In the genomic region with DNA sequence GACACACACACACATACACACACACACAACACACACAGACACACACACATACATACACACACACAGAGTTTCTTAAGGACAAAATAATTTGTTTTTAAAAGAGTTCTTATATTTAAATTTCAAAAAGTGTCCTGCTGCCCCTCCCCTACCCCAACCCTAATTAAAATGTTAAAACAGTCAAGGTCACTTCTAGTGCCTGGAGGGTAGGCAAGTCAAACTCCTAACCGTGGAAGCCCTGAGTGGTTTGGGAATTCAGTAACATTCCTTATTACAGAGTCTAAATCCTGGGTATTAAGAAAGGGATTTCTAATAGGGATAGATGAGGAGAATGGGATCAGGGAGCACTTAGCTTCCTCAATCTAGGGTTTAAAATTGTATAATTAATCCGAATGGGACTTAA, we compare ENCODE assay signal across 20 cellular contexts.
DNase-seq lines count a peak whose midpoint lies in the region; ATAC-seq and TF ChIP-seq lines count a peak whose summit lies in the region.
"Had no signal": no experiment of that assay in that cellular context is flagged by ENCODE, and none has a peak within 500 bp of the region (broad histone marks: within the 10 kb centered on the region; RNA-seq: fewer than 3 reads in every experiment).

No MANE protein-coding gene starts in this region.

- H3K27ac ChIP-seq in GM23338 (ENCODE audit: low read depth) (no peak overlapping the region), osteoblast (ENCODE audit: low read depth, low read length) (no peak overlapping the region)
- H3K27ac ChIP-seq: 22Rv1; A549; BLaER1 treated with 17β-estradiol and CSF1 and Interleukin-3, amounts not matched to agents 10 nM and 100 nM; C4-2B had no signal

- no peaks in the 10 kb centered on the region for H3K36me3 Mint-ChIP-seq in GM23338 (ENCODE audit: low read depth)
- H3K36me3 Mint-ChIP-seq in WTC11, result no peaks in the 10 kb centered on the region
- H3K36me3 Mint-ChIP-seq: CD8-positive, alpha-beta T cell had no signal

- peak overlapping the region; percentile 15; the same call in 1 of the 2 replicates for H3K27ac Mint-ChIP-seq in GM23338
- H3K27ac Mint-ChIP-seq in WTC11, result no peak overlapping the region
- H3K27ac Mint-ChIP-seq: B cell; CD4-positive, alpha-beta T cell; CD8-positive, alpha-beta T cell had no signal

- ATAC-seq in GM23338 (peak; percentile 55), WTC11 (peak; percentile 71), GM21619 (IDR thresholded peaks at IDR 0.05; ENCODE audit: unreplicated experiment) (no peak), HG02588 (IDR thresholded peaks at IDR 0.05; ENCODE audit: unreplicated experiment) (no peak)
- ATAC-seq: A549; CD8-positive, alpha-beta T cell had no signal

- H3K36me3 ChIP-seq in GM23338 (ENCODE audit: insufficient read depth), result no peaks in the 10 kb centered on the region
- no peaks in the 10 kb centered on the region for H3K36me3 ChIP-seq in osteoblast (ENCODE audit: insufficient read depth, low read length)
- H3K36me3 ChIP-seq: BLaER1 treated with 17β-estradiol and CSF1 and Interleukin-3, amounts not matched to agents 10 nM and 100 nM had no signal

- no peak overlapping the region for H3K4me3 Mint-ChIP-seq in GM23338
- no peak overlapping the region for H3K4me3 Mint-ChIP-seq in WTC11
- H3K4me3 Mint-ChIP-seq: B cell; CD4-positive, alpha-beta T cell; CD8-positive, alpha-beta T cell had no signal

- no peaks in the 10 kb centered on the region for H3F3A ChIP-seq in GM23338 (replicated peaks; ENCODE audit: low read depth)

- CTCF ChIA-PET in WTC11 (lab: Charles Lee), result interaction anchor here (1.2 kb wide), 1 partner anchor 253 kb away, joined by 3 read pairs; no protein-coding TSS in a partner anchor

- H3K4me1 ChIP-seq in GM23338 (ENCODE audit: insufficient read depth) (peaks cover 12% of the 10 kb centered on the region), osteoblast (ENCODE audit: insufficient read depth, low read length) (no peaks in the 10 kb centered on the region)
- H3K4me1 ChIP-seq: A549, Caco-2 had no signal

- peaks cover 13% of the 10 kb centered on the region for H3K4me1 Mint-ChIP-seq in GM23338
- peaks cover 25% of the 10 kb centered on the region for H3K4me1 Mint-ChIP-seq in WTC11
- H3K4me1 Mint-ChIP-seq: B cell had no signal

- H3K27me3 ChIP-seq in GM23338 (ENCODE audit: insufficient read depth) (no peaks in the 10 kb centered on the region), osteoblast (ENCODE audit: insufficient read depth, low read length) (no peaks in the 10 kb centered on the region)
- H3K27me3 ChIP-seq: BLaER1 treated with 17β-estradiol and CSF1 and Interleukin-3, amounts not matched to agents 10 nM and 100 nM had no signal

- peak overlapping the region; percentile 13 for H3K4me2 ChIP-seq in GM23338
- no peak overlapping the region for H3K4me2 ChIP-seq in osteoblast (ENCODE audit: insufficient read depth, low read length)
- H3K4me2 ChIP-seq: A549; BLaER1 treated with 17β-estradiol and CSF1 and Interleukin-3, amounts not matched to agents 10 nM and 100 nM had no signal

- H3K4me3 ChIP-seq in GM23338 (no peak overlapping the region), osteoblast (ENCODE audit: insufficient read depth, low read length) (no peak overlapping the region)
- H3K4me3 ChIP-seq: A549; BLaER1 treated with 17β-estradiol and CSF1 and Interleukin-3, amounts not matched to agents 10 nM and 100 nM had no signal

- H4K20me1 ChIP-seq in GM23338 (replicated peaks; ENCODE audit: insufficient read depth) (no peaks in the 10 kb centered on the region), osteoblast (ENCODE audit: insufficient read depth, low read length) (no peaks in the 10 kb centered on the region)
- H4K20me1 ChIP-seq: BLaER1 treated with 17β-estradiol and CSF1 and Interleukin-3, amounts not matched to agents 10 nM and 100 nM had no signal

- no peaks in the 10 kb centered on the region for H3K9me3 ChIP-seq in osteoblast (ENCODE audit: low read depth, low read length)
- H3K9me3 ChIP-seq: A549; BLaER1 treated with 17β-estradiol and CSF1 and Interleukin-3, amounts not matched to agents 10 nM and 100 nM; Caco-2 had no signal

- H2AFZ ChIP-seq in GM23338 (no peak overlapping the region), osteoblast (ENCODE audit: low read length) (no peak overlapping the region)

- H3K79me2 ChIP-seq in GM23338 (replicated peaks; ENCODE audit: insufficient read depth) (no peaks in the 10 kb centered on the region), osteoblast (ENCODE audit: insufficient read depth, low read length) (no peaks in the 10 kb centered on the region)

- H3K27me3 Mint-ChIP-seq in GM23338 (ENCODE audit: insufficient read depth, low read depth, poor library complexity) (no peaks in the 10 kb centered on the region), WTC11 (ENCODE audit: low read depth) (no peaks in the 10 kb centered on the region)
- H3K27me3 Mint-ChIP-seq: B cell had no signal

- TF ChIP-seq CTCF in GM23338 (conservative IDR thresholded peaks at IDR 0.05; ENCODE audit: low read depth in 2 of 2), result no peak
- TF ChIP-seq CTCF in WTC11 (IDR thresholded peaks at IDR 0.05), result no peak
- no peak for TF ChIP-seq CTCF in osteoblast (IDR thresholded peaks at IDR 0.05; ENCODE audit: extremely low read depth, low read depth, low read length)

- POLR2A ChIA-PET in WTC11 (lab: Charles Lee), result no interaction called here

- no peaks in the 10 kb centered on the region; the same call in 1 of the 2 replicates for H3K9me2 ChIP-seq in GM23338 (ENCODE audit: insufficient read depth)

- H3K9me3 Mint-ChIP-seq in GM23338 (no peaks in the 10 kb centered on the region; the same call in 2 of the 3 replicates), WTC11 (no peaks in the 10 kb centered on the region)
- H3K9me3 Mint-ChIP-seq: CD4-positive, alpha-beta T cell; CD8-positive, alpha-beta T cell had no signal

- DNase-seq in GM23338 (ENCODE audit: low spot score) (peak; percentile 22), NCI-H82 (lab: John Stamatoyannopoulos, UW) (peak; percentile 56), WTC11 (ENCODE audit: low spot score) (no peak), osteoblast (ENCODE audit: insufficient read length, low spot score, missing footprints) (peak; percentile 8), NCI-H2107 (lab: John Stamatoyannopoulos, UW) (no peak), hypothalamus (lab: John Stamatoyannopoulos, UW) (no peak)
- DNase-seq: AML-193; Caco-2; Calu3; CD4-positive, alpha-beta T cell; CD8-positive, alpha-beta T cell; DMS79 treated with DMSO at 0.1 percent for 48 hours; GF-D8 had no signal

TF ChIP-seq in GM23338, 12 proteins besides CTCF, POLR2A, EP300 and RAD21 (continues in another document):
- TF ChIP-seq POLR2AphosphoS5 (IDR thresholded peaks at IDR 0.05; ENCODE audit: low read depth) (no peak), STAT1 (IDR thresholded peaks at IDR 0.05; ENCODE audit: unreplicated experiment) (no peak), ZNF114 (CRISPR knock-in tag; IDR thresholded peaks at IDR 0.05) (no peak), JUNB (IDR thresholded peaks at IDR 0.05; ENCODE audit: unreplicated experiment) (no peak), EZH2 (IDR thresholded peaks at IDR 0.05; ENCODE audit: low read depth, unreplicated experiment) (no peak), EZH2phosphoT487 (IDR thresholded peaks at IDR 0.05; ENCODE audit: unreplicated experiment) (no peak)
- TF ChIP-seq, protein P1, sequence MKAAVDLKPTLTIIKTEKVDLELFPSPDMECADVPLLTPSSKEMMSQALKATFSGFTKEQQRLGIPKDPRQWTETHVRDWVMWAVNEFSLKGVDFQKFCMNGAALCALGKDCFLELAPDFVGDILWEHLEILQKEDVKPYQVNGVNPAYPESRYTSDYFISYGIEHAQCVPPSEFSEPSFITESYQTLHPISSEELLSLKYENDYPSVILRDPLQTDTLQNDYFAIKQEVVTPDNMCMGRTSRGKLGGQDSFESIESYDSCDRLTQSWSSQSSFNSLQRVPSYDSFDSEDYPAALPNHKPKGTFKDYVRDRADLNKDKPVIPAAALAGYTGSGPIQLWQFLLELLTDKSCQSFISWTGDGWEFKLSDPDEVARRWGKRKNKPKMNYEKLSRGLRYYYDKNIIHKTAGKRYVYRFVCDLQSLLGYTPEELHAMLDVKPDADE (IDR thresholded peaks at IDR 0.05), result no peak

TF ChIP-seq in WTC11, 78 proteins besides CTCF, POLR2A, EP300 and RAD21:
- TF ChIP-seq ZNF423 (CRISPR knock-in tag; IDR thresholded peaks at IDR 0.05) (no peak), RORB (CRISPR knock-in tag; IDR thresholded peaks at IDR 0.05) (no peak), ZNF263 (CRISPR knock-in tag; IDR thresholded peaks at IDR 0.05; ENCODE audit: low read depth) (no peak), IRF2 (CRISPR knock-in tag; IDR thresholded peaks at IDR 0.05; ENCODE audit: borderline replicate concordance, low read depth) (no peak), PRRX2 (CRISPR knock-in tag; IDR thresholded peaks at IDR 0.05) (no peak), NR1H2 (CRISPR knock-in tag; IDR thresholded peaks at IDR 0.05) (no peak), CBFB (CRISPR knock-in tag; IDR thresholded peaks at IDR 0.05; ENCODE audit: low read depth) (no peak), NFE2L1 (CRISPR knock-in tag; IDR thresholded peaks at IDR 0.05) (no peak)
- TF ChIP-seq, protein P2, sequence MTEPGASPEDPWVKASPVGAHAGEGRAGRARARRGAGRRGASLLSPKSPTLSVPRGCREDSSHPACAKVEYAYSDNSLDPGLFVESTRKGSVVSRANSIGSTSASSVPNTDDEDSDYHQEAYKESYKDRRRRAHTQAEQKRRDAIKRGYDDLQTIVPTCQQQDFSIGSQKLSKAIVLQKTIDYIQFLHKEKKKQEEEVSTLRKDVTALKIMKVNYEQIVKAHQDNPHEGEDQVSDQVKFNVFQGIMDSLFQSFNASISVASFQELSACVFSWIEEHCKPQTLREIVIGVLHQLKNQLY (CRISPR knock-in tag; IDR thresholded peaks at IDR 0.05), result no peak

Comparison
In these comparisons a context has a peak if more than half of its experiments do, and no peak if none do; other contexts are left out.
1. ATAC-seq: peak in GM23338 (single experiment) and WTC11 (single experiment); none in GM21619 (single experiment) and HG02588 (single experiment).
2. DNase-seq: peak in GM23338 (single experiment), NCI-H82 (single experiment) and osteoblast (single experiment); none in WTC11 (single experiment), NCI-H2107 (single experiment) and hypothalamus (0 of 51).